In the genomic region with DNA sequence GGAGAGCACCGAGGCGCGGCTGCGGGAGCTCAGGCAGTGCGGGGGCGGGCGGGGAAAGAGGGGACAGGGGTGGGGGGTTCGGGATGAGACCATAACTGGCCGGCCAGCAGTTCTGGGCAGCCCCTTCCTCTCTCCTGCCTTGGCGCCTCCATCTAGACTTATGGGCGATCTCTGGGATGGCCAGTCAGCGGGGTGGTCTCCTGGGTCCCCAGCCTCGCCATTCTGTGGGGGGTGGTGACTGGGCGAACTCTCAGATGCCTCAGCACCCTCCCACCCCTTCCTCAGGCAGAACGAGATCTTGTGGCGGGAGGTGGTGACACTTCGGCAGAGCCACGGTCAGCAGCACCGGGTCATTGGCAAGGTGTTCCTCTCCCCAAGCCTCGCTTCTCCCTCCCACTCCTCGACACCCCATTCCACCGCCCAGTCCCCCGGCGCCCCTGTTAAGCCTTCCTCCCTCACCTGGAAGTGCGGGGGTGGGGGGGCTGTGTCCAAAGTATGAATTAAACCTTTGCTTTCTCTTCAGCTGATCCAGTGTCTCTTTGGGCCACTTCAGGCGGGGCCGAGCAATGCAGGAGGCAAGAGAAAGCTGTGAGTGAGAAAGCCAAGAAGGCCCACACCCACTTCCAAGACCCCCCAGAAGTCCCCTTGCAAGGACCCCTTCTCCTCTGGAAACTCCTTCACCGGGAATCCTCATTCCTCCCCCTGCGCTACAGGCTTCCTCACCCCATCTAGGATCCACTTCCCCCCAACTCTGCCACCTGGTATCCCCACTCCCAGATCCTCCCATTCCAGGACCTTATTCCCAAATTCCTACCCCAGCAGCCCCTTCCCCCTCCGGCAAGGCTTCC, we compare ENCODE assay signal across 24 cellular contexts. TPM values are rescaled to one million over a fixed set of nuclear protein-coding genes. Genes with fewer than 3 reads are reported as not detected.
A peak's percentile ranks its signal among the peaks of the same experiment; 100 is the strongest.
DNase-seq lines count a peak whose midpoint lies in the region; ATAC-seq lines count a peak whose summit lies in the region.
"Had no signal": no experiment of that assay in that cellular context is flagged by ENCODE, and none has a peak within 500 bp of the region (broad histone marks: within the 10 kb centered on the region; RNA-seq: fewer than 3 reads in every experiment).

No MANE protein-coding gene starts in this region.

- peaks cover 12% of the 10 kb centered on the region for H3K4me1 ChIP-seq in iPS-18a (ENCODE audit: control insufficient read depth, low read depth, low read length)

- H3K4me1 Mint-ChIP-seq in activated T-helper 17 cell treated with anti-CD3 and anti-CD28 coated beads, Interleukin-2, amount 50 U/mL, for 72 hours = peaks cover 21% of the 10 kb centered on the region
- H3K4me1 Mint-ChIP-seq in stimulated activated effector memory CD8-positive, alpha-beta T cell treated with anti-CD3 and anti-CD28 coated beads, Interleukin-12 subunit alpha, Interleukin-12 subunit beta, amount 100 ng/mL, for 72 hours = peaks cover 74% of the 10 kb centered on the region

- H3K27ac ChIP-seq in iPS-18a (ENCODE audit: low read length) = no peak overlapping the region
- no peak overlapping the region for H3K27ac ChIP-seq in substantia nigra (ENCODE audit: low read depth, low read length, poor library complexity, severe bottlenecking)
- H3K27ac ChIP-seq: hepatocyte, KMS-11 had no signal

- no peaks in the 10 kb centered on the region for H3K9me3 Mint-ChIP-seq in activated T-helper 17 cell treated with anti-CD3 and anti-CD28 coated beads, Interleukin-2, amount 50 U/mL, for 72 hours
- H3K9me3 Mint-ChIP-seq in stimulated activated effector memory CD8-positive, alpha-beta T cell treated with anti-CD3 and anti-CD28 coated beads, Interleukin-12 subunit alpha, Interleukin-12 subunit beta, amount 100 ng/mL, for 72 hours = no peaks in the 10 kb centered on the region
- H3K9me3 Mint-ChIP-seq: activated T-cell treated with anti-CD3 and anti-CD28 coated beads, Interleukin-2, amount 50 U/mL, for 24 hours; naive B cell had no signal

- H3K9me3 ChIP-seq in iPS-18a (ENCODE audit: control insufficient read depth, low read depth, low read length) = no peaks in the 10 kb centered on the region

- peaks cover 97% of the 10 kb centered on the region for H3K27me3 ChIP-seq in iPS-18a (ENCODE audit: control insufficient read depth, insufficient read depth, low read length)

- peak overlapping the region; percentile 66 for H3K27ac Mint-ChIP-seq in activated T-helper 17 cell treated with anti-CD3 and anti-CD28 coated beads, Interleukin-2, amount 50 U/mL, for 72 hours
- peak overlapping the region; percentile 72 for H3K27ac Mint-ChIP-seq in stimulated activated effector memory CD8-positive, alpha-beta T cell treated with anti-CD3 and anti-CD28 coated beads, Interleukin-12 subunit alpha, Interleukin-12 subunit beta, amount 100 ng/mL, for 72 hours
- H3K27ac Mint-ChIP-seq: activated naive CD8-positive, alpha-beta T cell; activated T-cell treated with anti-CD3 and anti-CD28 coated beads, Interleukin-2, amount 50 U/mL, for 24 hours had no signal

- ATAC-seq in left cardiac atrium = no peak
- no peak for ATAC-seq in activated T-helper 17 cell treated with anti-CD3 and anti-CD28 coated beads, Interleukin-2, amount 50 U/mL, for 72 hours (replicated peaks)
- no peak for ATAC-seq in stimulated activated effector memory CD8-positive, alpha-beta T cell treated with anti-CD3 and anti-CD28 coated beads, Interleukin-12 subunit alpha, Interleukin-12 subunit beta, amount 100 ng/mL, for 72 hours
- ATAC-seq: PC-3 had no signal

- peak overlapping the region; percentile 37 for H3K4me3 ChIP-seq in iPS-18a (ENCODE audit: low read length)
- H3K4me3 ChIP-seq: hepatocyte, lung had no signal

- H3K9ac ChIP-seq in iPS-18a (ENCODE audit: low read length) = no peak overlapping the region
- H3K9ac ChIP-seq: KMS-11 had no signal

- H3K36me3 Mint-ChIP-seq in activated T-helper 17 cell treated with anti-CD3 and anti-CD28 coated beads, Interleukin-2, amount 50 U/mL, for 72 hours (ENCODE audit: low read depth) = peaks cover 85% of the 10 kb centered on the region
- peaks cover 62% of the 10 kb centered on the region for H3K36me3 Mint-ChIP-seq in stimulated activated effector memory CD8-positive, alpha-beta T cell treated with anti-CD3 and anti-CD28 coated beads, Interleukin-12 subunit alpha, Interleukin-12 subunit beta, amount 100 ng/mL, for 72 hours

- intact Hi-C loops in left cardiac atrium (cut with DNase I) (no loop called here), cardiac septum (cut with DNase I) (no loop called here)

- no peaks in the 10 kb centered on the region for H3K36me3 ChIP-seq in iPS-18a (ENCODE audit: control insufficient read depth, low read depth, low read length)
- H3K36me3 ChIP-seq: WERI-Rb-1 had no signal

- DNase-seq in left cardiac atrium (peak; percentile 21), cardiac septum (ENCODE audit: low spot score) (no peak), cerebellar nuclear complex (lab: John Stamatoyannopoulos, UW) (no peak), substantia nigra (lab: John Stamatoyannopoulos, UW) (no peak), NCI-H510A treated with DMSO at 0.1 percent for 48 hours (lab: John Stamatoyannopoulos, UW) (no peak)
- DNase-seq in stimulated activated effector memory CD8-positive, alpha-beta T cell treated with anti-CD3 and anti-CD28 coated beads, Interleukin-12 subunit alpha, Interleukin-12 subunit beta, amount 100 ng/mL, for 72 hours (ENCODE audit: low spot score in 2 of 2) = no peak
- DNase-seq: ACHN; activated T-cell treated with anti-CD3 and anti-CD28 coated beads, Interleukin-2, amount 50 U/mL, for 24 hours; islet precursor cell; MV-4-11; naive B cell; NCI-H1930; NCI-H345; PC-3; SIG-M5; stimulated activated CD4-positive, alpha-beta T cell treated with anti-CD3 and anti-CD28 coated beads, Interleukin-1b, Interleukin-23, amount 100 ng/mL, for 48 hours; stimulated activated naive CD4-positive, alpha-beta T cell; WERI-Rb-1 had no signal

- peaks cover 18% of the 10 kb centered on the region for H3K27me3 Mint-ChIP-seq in activated T-helper 17 cell treated with anti-CD3 and anti-CD28 coated beads, Interleukin-2, amount 50 U/mL, for 72 hours

- H3K4me3 Mint-ChIP-seq in activated T-helper 17 cell treated with anti-CD3 and anti-CD28 coated beads, Interleukin-2, amount 50 U/mL, for 72 hours = peak overlapping the region; percentile 99
- peak overlapping the region; percentile 95 for H3K4me3 Mint-ChIP-seq in stimulated activated effector memory CD8-positive, alpha-beta T cell treated with anti-CD3 and anti-CD28 coated beads, Interleukin-12 subunit alpha, Interleukin-12 subunit beta, amount 100 ng/mL, for 72 hours
- H3K4me3 Mint-ChIP-seq: activated T-cell treated with anti-CD3 and anti-CD28 coated beads, Interleukin-2, amount 50 U/mL, for 24 hours had no signal

RNA-seq across cellular contexts. Expression of a gene that starts 1.7 kb away (rescaled TPM):
- total RNA-seq in left cardiac atrium (10 to 100 TPM; 24.3 to 48.1 TPM), cardiac septum (49.1 TPM)
- total RNA-seq in activated T-helper 17 cell treated with anti-CD3 and anti-CD28 coated beads, Interleukin-2, amount 50 U/mL, for 72 hours = 100 to 1,000 TPM in 1 of 2 donors, 10 to 100 TPM in 1; 71.3 to 325 TPM

RNA-seq across cellular contexts. Expression of a gene that starts 4.1 kb away (rescaled TPM):
- total RNA-seq in left cardiac atrium (10 to 100 TPM; 58.6 to 80.5 TPM), cardiac septum (86.3 TPM)
- total RNA-seq in activated T-helper 17 cell treated with anti-CD3 and anti-CD28 coated beads, Interleukin-2, amount 50 U/mL, for 72 hours = 100 to 1,000 TPM in 1 of 2 donors, 10 to 100 TPM in 1; 30.0 to 194 TPM

RNA-seq across cellular contexts. Expression of a gene that starts 6.5 kb away (rescaled TPM):
- total RNA-seq in left cardiac atrium (1 to 10 TPM; 8.0 to 8.5 TPM), cardiac septum (9.5 TPM)
- 100 to 1,000 TPM in 1 of 2 donors, 10 to 100 TPM in 1; 33.1 to 108 TPM for total RNA-seq in activated T-helper 17 cell treated with anti-CD3 and anti-CD28 coated beads, Interleukin-2, amount 50 U/mL, for 72 hours

RNA-seq across cellular contexts. Expression of a gene that starts 6.5 kb away (rescaled TPM):
- 10 to 100 TPM; 10.6 to 11.1 TPM for total RNA-seq in left cardiac atrium
- 11.0 TPM for total RNA-seq in cardiac septum
- total RNA-seq in activated T-helper 17 cell treated with anti-CD3 and anti-CD28 coated beads, Interleukin-2, amount 50 U/mL, for 72 hours = 10 to 100 TPM; 36.3 to 65.9 TPM

RNA-seq across cellular contexts. Expression of a gene that starts 15.5 kb away (rescaled TPM):
- 10 to 100 TPM; 11.3 to 15.1 TPM for total RNA-seq in left cardiac atrium
- total RNA-seq in cardiac septum = 12.4 TPM
- total RNA-seq in activated T-helper 17 cell treated with anti-CD3 and anti-CD28 coated beads, Interleukin-2, amount 50 U/mL, for 72 hours = 10 to 100 TPM in 1 of 2 donors, 1 to 10 TPM in 1; 8.3 to 12.3 TPM
